Comparison of ENCODE assay signal across 24 cellular contexts in the genomic region with DNA sequence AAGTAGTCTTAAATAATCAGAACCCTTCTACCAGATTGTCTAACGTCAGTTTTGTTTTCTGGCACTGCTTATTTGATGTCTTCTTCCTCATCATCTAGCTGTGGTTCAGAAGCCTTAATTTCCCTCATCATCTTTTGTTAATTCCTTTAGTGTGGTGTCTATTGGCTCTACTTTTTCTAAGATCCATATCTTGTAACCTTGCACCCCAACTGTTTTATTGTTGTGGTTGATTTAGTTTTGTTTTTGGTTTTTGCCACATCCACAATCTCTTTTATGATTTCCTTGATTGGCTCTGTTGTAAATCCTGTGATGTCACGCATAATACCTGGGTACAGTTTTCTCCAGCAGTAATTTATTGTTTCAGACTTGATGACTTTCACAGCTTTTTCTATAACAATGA.
DNase-seq lines count a peak whose midpoint lies in the region; ATAC-seq, FAIRE-seq and TF ChIP-seq lines count a peak whose summit lies in the region.
"Had no signal": no experiment of that assay in that cellular context is flagged by ENCODE, and none has a peak within 500 bp of the region (broad histone marks: within the 10 kb centered on the region; RNA-seq: fewer than 3 reads in every experiment).

No MANE protein-coding gene starts in this region.

- no TSS peak for BruUV-seq in HepG2 (replicated peaks; lab: Mats Ljungman, UMichigan)

- H3K27me3 ChIP-seq in HepG2 (ENCODE audit: control insufficient read depth in 1 of 2, insufficient read depth in 2 of 2, low read length in 2 of 2) (no peaks in the 10 kb centered on the region), right lobe of liver (no peaks in the 10 kb centered on the region)
- H3K27me3 ChIP-seq: BLaER1 had no signal

- H3K36me3 ChIP-seq in HepG2 (replicated peaks in 1 of 2; ENCODE audit: control insufficient read depth in 1 of 2, insufficient read depth in 2 of 2, low read length in 2 of 2), result no peaks in the 10 kb centered on the region
- H3K36me3 ChIP-seq in right lobe of liver, result no peaks in the 10 kb centered on the region
- H3K36me3 ChIP-seq: BLaER1 had no signal

- H3K4me2 ChIP-seq in HepG2 (ENCODE audit: low read depth, low read length), result no peak overlapping the region
- H3K4me2 ChIP-seq: BLaER1 had no signal

- no peak overlapping the region for H3K27ac Mint-ChIP-seq in activated CD8-positive, alpha-beta T cell treated with anti-CD3 and anti-CD28 coated beads, Interleukin-2, amount 10 ng/mL, durations not matched to agents 7 days and 5 days
- H3K27ac Mint-ChIP-seq in activated CD8-positive, alpha-beta T cell treated with anti-CD3 and anti-CD28 coated beads for 36 hours, result no peak overlapping the region
- H3K27ac Mint-ChIP-seq: B cell; CD4-positive, CD25-positive, alpha-beta regulatory T cell had no signal

- TF ChIP-seq EP300 in HepG2 (IDR thresholded peaks at IDR 0.05; ENCODE audit: low read depth in 2 of 2, low read length in 2 of 2) (no peak), HepG2 (CRISPR knock-in tag; IDR thresholded peaks at IDR 0.05; ENCODE audit: borderline replicate concordance) (no peak)

- DNase-seq in activated CD8-positive, alpha-beta T cell treated with anti-CD3 and anti-CD28 coated beads, Interleukin-2, amount 10 ng/mL, durations not matched to agents 7 days and 5 days, result no peak
- no peak for DNase-seq in activated CD8-positive, alpha-beta T cell treated with anti-CD3 and anti-CD28 coated beads for 36 hours
- DNase-seq in HepG2 (ENCODE audit: low spot score), result no peak
- no peak for DNase-seq in right lobe of liver
- peak; percentile 12 for DNase-seq in central memory CD4-positive, alpha-beta T cell
- no peak for DNase-seq in UCSD-AML1 (lab: John Stamatoyannopoulos, UW; ENCODE audit: unreplicated experiment)
- DNase-seq: Calu3; CD4-positive, CD25-positive, alpha-beta regulatory T cell; COR-L47; DMS53; DMS79 treated with DMSO at 0.1 percent for 48 hours; GM23248; H7; HCEC 1CT had no signal

- no peaks in the 10 kb centered on the region for H3K36me3 Mint-ChIP-seq in activated CD8-positive, alpha-beta T cell treated with anti-CD3 and anti-CD28 coated beads, Interleukin-2, amount 10 ng/mL, durations not matched to agents 7 days and 5 days (ENCODE audit: low read depth)
- H3K36me3 Mint-ChIP-seq in activated CD8-positive, alpha-beta T cell treated with anti-CD3 and anti-CD28 coated beads for 36 hours (ENCODE audit: low read depth), result no peaks in the 10 kb centered on the region
- H3K36me3 Mint-ChIP-seq: CD4-positive, CD25-positive, alpha-beta regulatory T cell had no signal

- TF ChIP-seq POLR2A in HepG2 (IDR thresholded peaks at IDR 0.05; ENCODE audit: insufficient read depth in 1 of 2, low read depth in 2 of 2, low read length in 2 of 2) (no peak), right lobe of liver (IDR thresholded peaks at IDR 0.05) (no peak)

- peak; percentile 64 for ATAC-seq in activated CD8-positive, alpha-beta T cell treated with anti-CD3 and anti-CD28 coated beads, Interleukin-2, amount 10 ng/mL, durations not matched to agents 7 days and 5 days
- ATAC-seq in activated CD8-positive, alpha-beta T cell treated with anti-CD3 and anti-CD28 coated beads for 36 hours, result no peak
- ATAC-seq in HepG2 (no peak), right lobe of liver (no peak), GM18520 (IDR thresholded peaks at IDR 0.05; ENCODE audit: unreplicated experiment) (no peak)

- H2AFZ ChIP-seq in HepG2 (ENCODE audit: low read length), result no peak overlapping the region
- H2AFZ ChIP-seq: GM23248 had no signal

- H3K27ac ChIP-seq in HepG2 (ENCODE audit: extremely low read length, insufficient read depth, low read length) (no peak overlapping the region), right lobe of liver (no peak overlapping the region)
- H3K27ac ChIP-seq: 22Rv1, BLaER1, C4-2B, GM23248 had no signal

- peaks cover 10% of the 10 kb centered on the region for H3K4me1 Mint-ChIP-seq in activated CD8-positive, alpha-beta T cell treated with anti-CD3 and anti-CD28 coated beads, Interleukin-2, amount 10 ng/mL, durations not matched to agents 7 days and 5 days (ENCODE audit: low read depth)
- peaks cover 3% of the 10 kb centered on the region for H3K4me1 Mint-ChIP-seq in activated CD8-positive, alpha-beta T cell treated with anti-CD3 and anti-CD28 coated beads for 36 hours (ENCODE audit: low read depth)
- H3K4me1 Mint-ChIP-seq: B cell; CD4-positive, CD25-positive, alpha-beta regulatory T cell had no signal

- no peaks in the 10 kb centered on the region for H3K9me3 Mint-ChIP-seq in activated CD8-positive, alpha-beta T cell treated with anti-CD3 and anti-CD28 coated beads, Interleukin-2, amount 10 ng/mL, durations not matched to agents 7 days and 5 days (ENCODE audit: insufficient read depth)
- H3K9me3 Mint-ChIP-seq in activated CD8-positive, alpha-beta T cell treated with anti-CD3 and anti-CD28 coated beads for 36 hours, result no peaks in the 10 kb centered on the region

- H3K4me1 ChIP-seq in HepG2 (ENCODE audit: insufficient read depth, low read length) (no peaks in the 10 kb centered on the region), right lobe of liver (no peaks in the 10 kb centered on the region)
- H3K4me1 ChIP-seq: BLaER1 had no signal

- H3K4me3 ChIP-seq in HepG2 (replicated peaks in 1 of 3; ENCODE audit: insufficient read depth in 1 of 3, low read depth in 2 of 3, low read length in 3 of 3) (no peak overlapping the region), right lobe of liver (no peak overlapping the region)
- H3K4me3 ChIP-seq: BLaER1, GM23248 had no signal

- H3K4me3 Mint-ChIP-seq in activated CD8-positive, alpha-beta T cell treated with anti-CD3 and anti-CD28 coated beads, Interleukin-2, amount 10 ng/mL, durations not matched to agents 7 days and 5 days, result no peak overlapping the region
- H3K4me3 Mint-ChIP-seq in activated CD8-positive, alpha-beta T cell treated with anti-CD3 and anti-CD28 coated beads for 36 hours, result no peak overlapping the region
- H3K4me3 Mint-ChIP-seq: B cell; CD4-positive, CD25-positive, alpha-beta regulatory T cell had no signal

- no peak for TF ChIP-seq RAD21 in HepG2 (CRISPR knock-in tag; IDR thresholded peaks at IDR 0.05)

- no peak overlapping the region for H3K9ac ChIP-seq in HepG2 (ENCODE audit: insufficient read depth, low read depth, low read length)
- H3K9ac ChIP-seq: BLaER1, GM23248 had no signal

- no peak for FAIRE-seq in HepG2 (lab: Jason Lieb, UNC)
- FAIRE-seq: A204.1, G401.6, GM12892, GM19239, H1 had no signal

- TF ChIP-seq CTCF in activated CD8-positive, alpha-beta T cell treated with anti-CD3 and anti-CD28 coated beads for 36 hours (IDR thresholded peaks at IDR 0.05), result no peak
- no peak for TF ChIP-seq CTCF in HepG2 (CRISPR knock-in tag; IDR thresholded peaks at IDR 0.05)
- no peak for TF ChIP-seq CTCF in right lobe of liver (IDR thresholded peaks at IDR 0.05)

- 5% methylated on average over 2 of the region's 2 CpGs for WGBS in HepG2 (ENCODE audit: low lambda C conversion rate)
- WGBS in right lobe of liver (ENCODE audit: insufficient coverage, low coverage, low lambda C conversion rate, missing lambda C conversion rate), result 30% methylated on average over 2 of the region's 2 CpGs

- in situ Hi-C loops in HepG2 (cut with HindIII; ENCODE audit: extremely low pct_ligation_motif_present, low pct_unique_long_range_greater_than_20kb), result no loop called here

- intact Hi-C loops in activated CD8-positive, alpha-beta T cell treated with anti-CD3 and anti-CD28 coated beads for 36 hours (cut with micrococcal nuclease), result no loop called here
- intact Hi-C loops in HepG2 (cut with micrococcal nuclease; ENCODE audit: unreplicated experiment) (no loop called here), right lobe of liver (cut with DNase I) (no loop called here)

- H3K79me2 ChIP-seq in HepG2 (ENCODE audit: insufficient read depth, low read length), result no peaks in the 10 kb centered on the region

- H3K9me3 ChIP-seq in HepG2 (ENCODE audit: low read length), result peaks cover 6% of the 10 kb centered on the region
- no peaks in the 10 kb centered on the region for H3K9me3 ChIP-seq in right lobe of liver
- H3K9me3 ChIP-seq: BLaER1 had no signal

- POLR2A ChIA-PET in activated CD8-positive, alpha-beta T cell treated with anti-CD3 and anti-CD28 coated beads, Interleukin-2, amount 10 ng/mL, durations not matched to agents 7 days and 5 days (lab: Charles Lee), result no interaction called here
- POLR2A ChIA-PET in activated CD8-positive, alpha-beta T cell treated with anti-CD3 and anti-CD28 coated beads for 36 hours (lab: Charles Lee), result no interaction called here
- POLR2A ChIA-PET in HepG2 (lab: Yijun Ruan, JAX), result no interaction called here

- CTCF ChIA-PET in activated CD8-positive, alpha-beta T cell treated with anti-CD3 and anti-CD28 coated beads, Interleukin-2, amount 10 ng/mL, durations not matched to agents 7 days and 5 days (lab: Charles Lee), result no interaction called here
- CTCF ChIA-PET in activated CD8-positive, alpha-beta T cell treated with anti-CD3 and anti-CD28 coated beads for 36 hours (lab: Charles Lee), result no interaction called here
- CTCF ChIA-PET in HepG2 (lab: Yijun Ruan, JAX; ENCODE audit: low intra/inter-chr PET ratio, low total read pairs), result no interaction called here

- peaks cover 16% of the 10 kb centered on the region for H3K27me3 Mint-ChIP-seq in activated CD8-positive, alpha-beta T cell treated with anti-CD3 and anti-CD28 coated beads, Interleukin-2, amount 10 ng/mL, durations not matched to agents 7 days and 5 days (ENCODE audit: low read depth)
- no peaks in the 10 kb centered on the region for H3K27me3 Mint-ChIP-seq in activated CD8-positive, alpha-beta T cell treated with anti-CD3 and anti-CD28 coated beads for 36 hours
- H3K27me3 Mint-ChIP-seq: B cell; CD4-positive, CD25-positive, alpha-beta regulatory T cell had no signal

- no peaks in the 10 kb centered on the region for H4K20me1 ChIP-seq in HepG2 (ENCODE audit: insufficient read depth, low read length)
- H4K20me1 ChIP-seq: BLaER1 had no signal

TF ChIP-seq in HepG2, 621 proteins besides CTCF, POLR2A, EP300 and RAD21:
- TF ChIP-seq PBX3 (CRISPR knock-in tag; IDR thresholded peaks at IDR 0.05; ENCODE audit: borderline replicate concordance) (no peak), CREB1 (IDR thresholded peaks at IDR 0.05) (peak; percentile 37; the same call in 1 of the 2 replicates), CREB1 (CRISPR knock-in tag; IDR thresholded peaks at IDR 0.05) (no peak), ZNF329 (CRISPR knock-in tag; IDR thresholded peaks at IDR 0.05; ENCODE audit: low read depth) (no peak), MAFK (conservative IDR thresholded peaks at IDR 0.05 in 1 of 2, IDR thresholded peaks at IDR 0.05 in 1 of 2; ENCODE audit: low read length in 2 of 2) (no peak), TAF1 (CRISPR knock-in tag; IDR thresholded peaks at IDR 0.05) (no peak)
